Comparison of ENCODE assay signal across 23 cellular contexts in genomic region chr13:40656358-40656757, GRCh38. TPM values are rescaled to one million over a fixed set of nuclear protein-coding genes. Genes with fewer than 3 reads are reported as not detected.
A peak's percentile ranks its signal among the peaks of the same experiment; 100 is the strongest.
DNase-seq lines count a peak whose midpoint lies in the region; ATAC-seq lines count a peak whose summit lies in the region.
"Had no signal": no experiment of that assay in that cellular context is flagged by ENCODE, and none has a peak within 500 bp of the region (broad histone marks: within the 10 kb centered on the region; RNA-seq: fewer than 3 reads in every experiment).

No MANE protein-coding gene starts in this region.

- peaks cover 3% of the 10 kb centered on the region for H3K9me3 Mint-ChIP-seq in stimulated activated naive CD8-positive, alpha-beta T cell treated with anti-CD3 and anti-CD28 coated beads, Interleukin-15, Interleukin-2, amounts not matched to agents 100 ng/mL and 50 ng/mL, for 24 hours
- peaks cover 9% of the 10 kb centered on the region for H3K9me3 Mint-ChIP-seq in activated naive CD8-positive, alpha-beta T cell treated with anti-CD3 and anti-CD28 coated beads for 36 hours
- H3K9me3 Mint-ChIP-seq in stimulated activated naive B cell treated with anti-CD40 and anti-IgM and Interleukin-4, amounts not matched to agents 10 μg/mL and 1 μg/mL and 100 μg/mL, for 72 hours: peaks cover 6 to 7% of the 10 kb centered on the region in 2 donors
- H3K9me3 Mint-ChIP-seq: nephron had no signal

- no peaks in the 10 kb centered on the region for H3K27me3 Mint-ChIP-seq in stimulated activated naive CD8-positive, alpha-beta T cell treated with anti-CD3 and anti-CD28 coated beads, Interleukin-15, Interleukin-2, amounts not matched to agents 100 ng/mL and 50 ng/mL, for 24 hours
- no peaks in the 10 kb centered on the region for H3K27me3 Mint-ChIP-seq in activated naive CD8-positive, alpha-beta T cell treated with anti-CD3 and anti-CD28 coated beads for 36 hours
- H3K27me3 Mint-ChIP-seq in stimulated activated naive B cell treated with anti-CD40 and anti-IgM and Interleukin-4, amounts not matched to agents 10 μg/mL and 1 μg/mL and 100 μg/mL, for 72 hours: no peaks in the 10 kb centered on the region

- H3K4me1 Mint-ChIP-seq in stimulated activated naive CD8-positive, alpha-beta T cell treated with anti-CD3 and anti-CD28 coated beads, Interleukin-15, Interleukin-2, amounts not matched to agents 100 ng/mL and 50 ng/mL, for 24 hours (ENCODE audit: low read depth): peaks cover 99% of the 10 kb centered on the region
- H3K4me1 Mint-ChIP-seq in activated naive CD8-positive, alpha-beta T cell treated with anti-CD3 and anti-CD28 coated beads for 36 hours: peaks cover 85% of the 10 kb centered on the region
- H3K4me1 Mint-ChIP-seq in stimulated activated naive B cell treated with anti-CD40 and anti-IgM and Interleukin-4, amounts not matched to agents 10 μg/mL and 1 μg/mL and 100 μg/mL, for 72 hours: peaks cover 49 to 79% of the 10 kb centered on the region in 2 donors

- H3K36me3 Mint-ChIP-seq in stimulated activated naive CD8-positive, alpha-beta T cell treated with anti-CD3 and anti-CD28 coated beads, Interleukin-15, Interleukin-2, amounts not matched to agents 100 ng/mL and 50 ng/mL, for 24 hours (ENCODE audit: low read depth): peaks cover 42% of the 10 kb centered on the region
- peaks cover 56% of the 10 kb centered on the region for H3K36me3 Mint-ChIP-seq in activated naive CD8-positive, alpha-beta T cell treated with anti-CD3 and anti-CD28 coated beads for 36 hours
- H3K36me3 Mint-ChIP-seq in stimulated activated naive B cell treated with anti-CD40 and anti-IgM and Interleukin-4, amounts not matched to agents 10 μg/mL and 1 μg/mL and 100 μg/mL, for 72 hours: peaks cover 28 to 31% of the 10 kb centered on the region in 2 donors

- DNase-seq in stimulated activated naive CD8-positive, alpha-beta T cell treated with anti-CD3 and anti-CD28 coated beads, Interleukin-15, Interleukin-2, amounts not matched to agents 100 U/mL and 50 U/mL, for 24 hours: no peak
- DNase-seq in MV-4-11 (lab: John Stamatoyannopoulos, UW): peak; percentile 50
- no peak for DNase-seq in activated naive CD8-positive, alpha-beta T cell treated with anti-CD3 and anti-CD28 coated beads for 36 hours
- no peak for DNase-seq in stimulated activated naive B cell treated with anti-CD40 and anti-IgM and Interleukin-4, amounts not matched to agents 10 μg/mL and 1 μg/mL and 100 μg/mL, for 72 hours
- DNase-seq in NCI-H2196 treated with DMSO at 0.1 percent for 48 hours (lab: John Stamatoyannopoulos, UW; ENCODE audit: unreplicated experiment): no peak
- DNase-seq in NCI-H1092 (lab: John Stamatoyannopoulos, UW): no peak
- DNase-seq: activated CD4-positive, alpha-beta T cell treated with anti-CD3 and anti-CD28 coated beads for 48 hours; activated CD8-positive, alpha-beta memory T cell treated with anti-CD3 and anti-CD28 coated beads, Interleukin-2, amount 50 U/mL, for 4 hours; activated gamma-delta T cell treated with Interleukin-2 at 50 U/mL for 16 hours; aorta; Caco-2; caudate nucleus; DND-41; left lung; NCI-H1105 treated with DMSO at 0.1 percent for 48 hours; NCI-H2029 treated with DMSO at 0.1 percent for 48 hours; NCI-H446 treated with DMSO at 0.1 percent for 48 hours; NK-92 treated with Interleukin-12 subunit alpha and Interleukin-12 subunit beta, amount 100 ng/mL, for 24 hours; ovary; trophoblast cell had no signal

- peak overlapping the region; percentile 70 for H3K27ac Mint-ChIP-seq in stimulated activated naive CD8-positive, alpha-beta T cell treated with anti-CD3 and anti-CD28 coated beads, Interleukin-15, Interleukin-2, amounts not matched to agents 100 ng/mL and 50 ng/mL, for 24 hours
- peak overlapping the region; percentile 38 for H3K27ac Mint-ChIP-seq in activated naive CD8-positive, alpha-beta T cell treated with anti-CD3 and anti-CD28 coated beads for 36 hours
- peak overlapping the region; percentile 25 for H3K27ac Mint-ChIP-seq in stimulated activated naive B cell treated with anti-CD40 and anti-IgM and Interleukin-4, amounts not matched to agents 10 μg/mL and 1 μg/mL and 100 μg/mL, for 72 hours
- H3K27ac Mint-ChIP-seq: nephron had no signal

- H3K4me3 Mint-ChIP-seq in stimulated activated naive CD8-positive, alpha-beta T cell treated with anti-CD3 and anti-CD28 coated beads, Interleukin-15, Interleukin-2, amounts not matched to agents 100 ng/mL and 50 ng/mL, for 24 hours: no peak overlapping the region
- H3K4me3 Mint-ChIP-seq in activated naive CD8-positive, alpha-beta T cell treated with anti-CD3 and anti-CD28 coated beads for 36 hours: no peak overlapping the region
- H3K4me3 Mint-ChIP-seq in stimulated activated naive B cell treated with anti-CD40 and anti-IgM and Interleukin-4, amounts not matched to agents 10 μg/mL and 1 μg/mL and 100 μg/mL, for 72 hours: no peak overlapping the region
- H3K4me3 Mint-ChIP-seq: nephron had no signal

- no peak for ATAC-seq in stimulated activated naive CD8-positive, alpha-beta T cell treated with anti-CD3 and anti-CD28 coated beads, Interleukin-15, Interleukin-2, amounts not matched to agents 100 U/mL and 50 U/mL, for 24 hours
- no peak for ATAC-seq in stimulated activated naive B cell treated with anti-CD40 and anti-IgM and Interleukin-4, amounts not matched to agents 10 μg/mL and 1 μg/mL and 100 μg/mL, for 72 hours (replicated peaks)
- ATAC-seq in HG03139 (IDR thresholded peaks at IDR 0.05; ENCODE audit: unreplicated experiment): no peak
- ATAC-seq: left lung had no signal

RNA-seq across cellular contexts. Expression of gene FOXO1, which starts 10.1 kb away (rescaled TPM):
- 10 to 100 TPM; 38.4 to 38.7 TPM for total RNA-seq in activated naive CD8-positive, alpha-beta T cell treated with anti-CD3 and anti-CD28 coated beads for 36 hours
